11 cellular contexts compared by ENCODE assay signal in the genomic region with DNA sequence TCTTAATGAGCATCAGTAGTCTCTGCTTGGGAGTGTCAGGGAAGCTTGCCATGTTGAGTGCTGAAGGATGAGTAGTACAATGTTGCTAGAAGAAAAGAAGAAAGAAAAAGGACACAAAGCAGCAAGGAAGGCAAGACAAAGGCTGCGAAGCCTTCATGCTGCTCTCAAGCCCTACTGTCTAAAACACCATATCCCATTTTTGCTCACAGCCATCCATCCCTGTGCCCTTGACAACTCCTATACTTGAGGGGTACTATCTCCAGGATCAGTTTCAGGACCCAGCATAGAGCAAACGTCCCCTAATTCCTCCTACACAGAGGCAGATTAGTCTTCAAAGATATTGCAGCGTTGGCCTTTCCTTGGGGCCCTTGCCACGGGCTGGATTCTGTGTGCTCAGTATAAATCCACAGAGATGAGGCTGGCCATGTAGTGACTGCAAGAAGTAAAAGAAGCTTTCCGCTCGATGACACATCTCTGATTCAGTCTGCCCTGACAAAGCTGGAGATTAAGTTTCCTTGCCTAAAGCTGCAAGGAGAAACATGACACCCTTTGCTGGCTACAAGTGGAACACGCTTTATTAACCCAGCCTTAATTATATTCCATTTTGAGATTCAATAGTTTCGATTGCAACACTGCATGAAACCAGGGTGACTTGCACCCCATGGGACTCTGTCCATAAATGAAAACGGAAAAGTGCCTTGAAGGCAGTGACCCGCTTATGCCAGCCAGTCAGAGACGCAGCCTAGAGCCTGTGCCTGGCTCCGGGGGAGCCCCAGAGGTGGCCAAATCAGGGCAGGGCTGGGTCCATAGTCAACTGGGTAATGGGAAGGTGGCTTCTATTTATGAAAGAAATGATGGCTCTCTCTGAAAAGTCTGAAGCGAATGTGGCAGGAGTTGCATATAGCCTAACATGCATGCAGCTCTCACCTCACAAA.
DNase-seq lines count a peak whose midpoint lies in the region; ATAC-seq, FAIRE-seq and TF ChIP-seq lines count a peak whose summit lies in the region.
"Had no signal": no experiment of that assay in that cellular context is flagged by ENCODE, and none has a peak within 500 bp of the region (broad histone marks: within the 10 kb centered on the region; RNA-seq: fewer than 3 reads in every experiment).

No MANE protein-coding gene starts in this region.

- H3K27ac ChIP-seq in skeletal muscle tissue (ENCODE audit: low read depth, low read length), result no peak overlapping the region
- H3K27ac ChIP-seq: uterus had no signal

- H3K9me3 ChIP-seq in HAP-1 (no peaks in the 10 kb centered on the region), skeletal muscle tissue (ENCODE audit: control insufficient read depth in 3 of 3, low read length in 3 of 3) (no peaks in the 10 kb centered on the region)
- H3K9me3 ChIP-seq: uterus had no signal

- H3K4me3 ChIP-seq in HAP-1, result no peak overlapping the region
- H3K4me3 ChIP-seq in fibroblast of mammary gland (ENCODE audit: control insufficient read depth, low read depth, low read length), result no peak overlapping the region
- peak overlapping the region in 2 of 3 donors; percentile 11 to 17 for H3K4me3 ChIP-seq in skeletal muscle tissue (ENCODE audit: low read length in 3 of 3)
- H3K4me3 ChIP-seq: uterus had no signal

- no peaks in the 10 kb centered on the region for H3K27me3 ChIP-seq in HAP-1 (ENCODE audit: low read depth)
- no peaks in the 10 kb centered on the region for H3K27me3 ChIP-seq in skeletal muscle tissue (ENCODE audit: control insufficient read depth in 3 of 3, insufficient read depth in 3 of 3, low read length in 3 of 3)
- H3K27me3 ChIP-seq: uterus had no signal

- peak overlapping the region in 1 of 3 donors; percentile 20 for H3K9ac ChIP-seq in skeletal muscle tissue (ENCODE audit: low read depth in 1 of 3, low read length in 3 of 3)

- no peak for ATAC-seq in HG02798 (IDR thresholded peaks at IDR 0.05; ENCODE audit: poor library complexity, unreplicated experiment)
- ATAC-seq: left lobe of liver had no signal

- FAIRE-seq in RCC 7860 (lab: Jason Lieb, UNC), result peak; percentile 89

- peak; percentile 9 to 16 for DNase-seq in HAP-1 (ENCODE audit: low spot score in 2 of 2)
- DNase-seq in RCC 7860 (ENCODE audit: low spot score), result peak; percentile 64
- DNase-seq in fibroblast of mammary gland (ENCODE audit: low read depth), result peak; percentile 95
- no peak for DNase-seq in cerebellum (ENCODE audit: low spot score)
- no peak for DNase-seq in stimulated activated CD4-positive, alpha-beta T cell treated with anti-CD3 and anti-CD28 coated beads, Interleukin-4, amount 100 ng/mL, for 1 hour
- DNase-seq in COLO668 (lab: John Stamatoyannopoulos, UW; ENCODE audit: unreplicated experiment), result no peak
- DNase-seq: stimulated activated CD4-positive, alpha-beta T cell treated with anti-CD3 and anti-CD28 coated beads, Interleukin-1b, Interleukin-23, amount 100 ng/mL, for 48 hours; uterus had no signal

- no peaks in the 10 kb centered on the region for H3K4me1 ChIP-seq in HAP-1
- H3K4me1 ChIP-seq in skeletal muscle tissue (ENCODE audit: control insufficient read depth in 3 of 3, insufficient read depth in 3 of 3, low read length in 3 of 3), result peaks cover 7 to 30% (median 8%) of the 10 kb centered on the region in 3 donors
- H3K4me1 ChIP-seq: uterus had no signal

- in situ Hi-C loops in HAP-1 (cut with MboI; ENCODE audit: low sequenced_read_pairs), result no loop called here

- H3K36me3 ChIP-seq in HAP-1 (replicated peaks) (no peaks in the 10 kb centered on the region), skeletal muscle tissue (ENCODE audit: control insufficient read depth in 3 of 3, insufficient read depth in 3 of 3, low read length in 3 of 3) (no peaks in the 10 kb centered on the region)
- H3K36me3 ChIP-seq: uterus had no signal

- TF ChIP-seq CTCF in fibroblast of mammary gland (conservative IDR thresholded peaks at IDR 0.05; ENCODE audit: control insufficient read depth, insufficient read depth, low read depth, low read length), result no peak

Comparison
In these comparisons a context has a peak if more than half of its experiments do, and no peak if none do; other contexts are left out.
1. DNase-seq: peak in HAP-1 (2 of 2), RCC 7860 (single experiment) and fibroblast of mammary gland (single experiment); none in cerebellum (single experiment), stimulated activated CD4-positive, alpha-beta T cell treated with anti-CD3 and anti-CD28 coated beads, Interleukin-4, amount 100 ng/mL, for 1 hour (single experiment) and COLO668 (single experiment).
2. H3K4me3 ChIP-seq: peak in skeletal muscle tissue (2 of 3); none in HAP-1 (single experiment) and fibroblast of mammary gland (single experiment).